ENCODE assay signal across 25 cellular contexts in the genomic region with DNA sequence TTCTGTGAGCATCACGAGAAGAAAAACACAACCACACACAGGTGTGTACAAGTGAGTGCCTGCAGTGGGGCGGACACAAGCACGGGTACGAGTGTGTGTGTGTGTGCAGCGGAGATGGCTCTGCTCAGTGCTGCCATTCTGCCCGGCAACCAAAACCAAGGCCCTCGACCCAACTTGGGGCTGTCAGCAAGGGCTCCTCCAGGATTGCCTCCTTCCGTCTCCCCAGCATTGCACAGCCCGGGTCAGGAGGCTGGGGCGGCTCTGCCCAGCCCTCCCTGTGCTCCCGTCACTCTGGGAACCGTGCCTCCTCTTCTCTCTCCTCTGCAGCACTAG.
"Had no signal": no experiment of that assay in that cellular context is flagged by ENCODE, and none has a peak within 500 bp of the region (broad histone marks: within the 10 kb centered on the region; RNA-seq: fewer than 3 reads in every experiment).

No MANE protein-coding gene starts in this region.

- H3K4me2 ChIP-seq: smooth muscle cell had no signal

- DNase-seq: activated CD4-positive, alpha-beta T cell treated with anti-CD3 and anti-CD28 coated beads for 4 hours; activated CD4-positive, alpha-beta T cell treated with anti-CD3 and anti-CD28 coated beads, Interleukin-2, amount 50 U/mL, for 48 hours; activated CD4-positive, CD25-positive, alpha-beta regulatory T cell; activated effector memory CD4-positive, alpha-beta T cell treated with anti-CD3 and anti-CD28 coated beads, Interleukin-2, amount 50 U/mL, for 16 hours; activated naive CD4-positive, alpha-beta T cell treated with anti-CD3 and anti-CD28 coated beads, Interleukin-2, amount 10 ng/mL, durations not matched to agents 7 days and 5 days; activated T-cell treated with anti-CD3 and anti-CD28 coated beads, Interleukin-2, amount 50 U/mL, for 72 hours; amygdala; effector CD4-positive, alpha-beta T cell; foreskin melanocyte; glutamatergic neuron; hippocampal formation; mesenchymal stem cell; mucosa of descending colon; naive B cell; stimulated activated CD4-positive, alpha-beta T cell treated with anti-CD3 and anti-CD28 coated beads, Interleukin-15, amount 100 ng/mL, for 24 hours; stomach; T1000; trophoblast cell; uterus had no signal

- H3K9me3 ChIP-seq: mucosa of descending colon, neutrophil, stomach, uterus had no signal

- H3K27ac Mint-ChIP-seq: activated naive CD4-positive, alpha-beta T cell treated with anti-CD3 and anti-CD28 coated beads, Interleukin-2, amount 10 ng/mL, durations not matched to agents 7 days and 5 days; activated T-cell treated with anti-CD3 and anti-CD28 coated beads, Interleukin-2, amount 50 U/mL, for 72 hours; stimulated activated memory B cell treated with anti-CD40 and anti-IgM and Interleukin-4, amounts not matched to agents 10 μg/mL and 1 μg/mL and 100 μg/mL, for 72 hours; T-helper 1 cell treated with Interleukin-12 subunit alpha and Interleukin-12 subunit beta and Interleukin-4 antibody, amounts not matched to agents 30 μg/mL and 1 μg/mL, for 36 hours had no signal

- H3K36me3 ChIP-seq: neutrophil, uterus had no signal

- ATAC-seq: activated T-cell treated with anti-CD3 and anti-CD28 coated beads, Interleukin-2, amount 50 U/mL, for 72 hours; mucosa of descending colon; sciatic nerve; stimulated activated memory B cell treated with anti-CD40 and anti-IgM and Interleukin-4, amounts not matched to agents 10 μg/mL and 1 μg/mL and 100 μg/mL, for 72 hours had no signal

- H3K9ac ChIP-seq: parathyroid adenoma had no signal

- H3K4me3 ChIP-seq: mucosa of descending colon, smooth muscle cell, stomach, uterus had no signal

- H3K4me3 Mint-ChIP-seq: activated naive CD4-positive, alpha-beta T cell treated with anti-CD3 and anti-CD28 coated beads, Interleukin-2, amount 10 ng/mL, durations not matched to agents 7 days and 5 days; activated T-cell treated with anti-CD3 and anti-CD28 coated beads, Interleukin-2, amount 50 U/mL, for 72 hours; naive B cell; stimulated activated memory B cell treated with anti-CD40 and anti-IgM and Interleukin-4, amounts not matched to agents 10 μg/mL and 1 μg/mL and 100 μg/mL, for 72 hours; T-helper 1 cell treated with Interleukin-12 subunit alpha and Interleukin-12 subunit beta and Interleukin-4 antibody, amounts not matched to agents 30 μg/mL and 1 μg/mL, for 36 hours had no signal

- H3K9me3 Mint-ChIP-seq: activated naive CD4-positive, alpha-beta T cell treated with anti-CD3 and anti-CD28 coated beads, Interleukin-2, amount 10 ng/mL, durations not matched to agents 7 days and 5 days; activated T-cell treated with anti-CD3 and anti-CD28 coated beads, Interleukin-2, amount 50 U/mL, for 72 hours; naive B cell; stimulated activated memory B cell treated with anti-CD40 and anti-IgM and Interleukin-4, amounts not matched to agents 10 μg/mL and 1 μg/mL and 100 μg/mL, for 72 hours; T-helper 1 cell treated with Interleukin-12 subunit alpha and Interleukin-12 subunit beta and Interleukin-4 antibody, amounts not matched to agents 30 μg/mL and 1 μg/mL, for 36 hours had no signal

- H3K27me3 ChIP-seq: neutrophil, stomach, uterus had no signal

- H3K27me3 Mint-ChIP-seq: activated naive CD4-positive, alpha-beta T cell treated with anti-CD3 and anti-CD28 coated beads, Interleukin-2, amount 10 ng/mL, durations not matched to agents 7 days and 5 days; naive B cell; stimulated activated memory B cell treated with anti-CD40 and anti-IgM and Interleukin-4, amounts not matched to agents 10 μg/mL and 1 μg/mL and 100 μg/mL, for 72 hours had no signal

- H3K79me2 ChIP-seq: parathyroid adenoma had no signal

- H3K4me1 ChIP-seq: parathyroid adenoma had no signal

- H3K4me1 Mint-ChIP-seq: activated naive CD4-positive, alpha-beta T cell treated with anti-CD3 and anti-CD28 coated beads, Interleukin-2, amount 10 ng/mL, durations not matched to agents 7 days and 5 days; naive B cell; stimulated activated memory B cell treated with anti-CD40 and anti-IgM and Interleukin-4, amounts not matched to agents 10 μg/mL and 1 μg/mL and 100 μg/mL, for 72 hours had no signal

- H3K36me3 Mint-ChIP-seq: activated naive CD4-positive, alpha-beta T cell treated with anti-CD3 and anti-CD28 coated beads, Interleukin-2, amount 10 ng/mL, durations not matched to agents 7 days and 5 days; naive B cell; stimulated activated memory B cell treated with anti-CD40 and anti-IgM and Interleukin-4, amounts not matched to agents 10 μg/mL and 1 μg/mL and 100 μg/mL, for 72 hours had no signal

- H3K27ac ChIP-seq: neutrophil, parathyroid adenoma, stomach had no signal

- H2AFZ ChIP-seq: parathyroid adenoma had no signal
